In the genomic region with DNA sequence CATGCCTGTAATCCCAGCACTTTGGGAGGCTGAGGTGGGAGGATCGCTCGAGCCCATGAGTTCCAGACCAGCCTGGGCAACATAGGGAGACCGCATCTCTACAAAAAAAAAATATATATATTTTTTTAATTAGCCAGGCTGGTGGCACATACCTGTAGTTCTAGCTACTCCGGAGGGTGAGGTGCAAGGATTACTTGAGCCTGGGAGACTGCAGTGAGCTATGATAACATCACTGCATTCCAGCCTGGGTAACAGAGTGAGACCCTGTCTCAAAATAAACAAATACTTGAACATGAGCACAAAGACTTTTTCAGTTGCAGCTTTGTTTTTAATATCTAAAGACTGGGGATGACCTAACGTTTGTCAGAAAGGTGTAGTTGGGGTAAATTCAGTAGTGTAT, we compare ENCODE assay signal across 24 cellular contexts. TPM values are rescaled to one million over a fixed set of nuclear protein-coding genes. Genes with fewer than 3 reads are reported as not detected.
"Had no signal": no experiment of that assay in that cellular context is flagged by ENCODE, and none has a peak within 500 bp of the region (broad histone marks: within the 10 kb centered on the region; RNA-seq: fewer than 3 reads in every experiment).

No MANE protein-coding gene starts in this region.

- H3K9me3 Mint-ChIP-seq: IgD-negative memory B cell had no signal

- H3K27ac ChIP-seq: KMS-11, SJSA1, SK-N-MC had no signal

- H3K27me3 Mint-ChIP-seq: IgD-negative memory B cell had no signal

- H3K9me3 ChIP-seq: SJSA1 had no signal

- FAIRE-seq: K562, RCC 7860 had no signal

- H3K27me3 ChIP-seq: SJSA1 had no signal

- H3K4me3 Mint-ChIP-seq: IgD-negative memory B cell had no signal

- DNase-seq: Kasumi-1, MM.1S, NCI-H1092 treated with DMSO at 0.1 percent for 48 hours, NCI-H1436, NCI-H187, NCI-H2029, NCI-H2107, NCI-H2171, NCI-H226, NCI-H446, NCI-H510A, NCI-H524 treated with DMSO at 0.1 percent for 48 hours, NCI-H69, NCI-H774, Right ventricle myocardium superior, RPMI8226, SIG-M5 had no signal

- ATAC-seq: K562 had no signal

- H3K4me1 ChIP-seq: SJSA1 had no signal

- H3K4me3 ChIP-seq: K562, SJSA1, SK-N-MC had no signal

RNA-seq across cellular contexts. Expression of a gene that starts 31.3 kb away (rescaled TPM):
- total RNA-seq: HT1080, SJSA1 had no signal
